6 cellular contexts compared by ENCODE assay signal in genomic region chrX:86421771-86422170, GRCh38.
"Had no signal": no experiment of that assay in that cellular context is flagged by ENCODE, and none has a peak within 500 bp of the region (broad histone marks: within the 10 kb centered on the region; RNA-seq: fewer than 3 reads in every experiment).

No MANE protein-coding gene starts in this region.

- FAIRE-seq: HepG2, HTR-8/SVneo, K562 had no signal

- H3K4me3 ChIP-seq: K562 had no signal

- H3K27ac ChIP-seq: HL-60 had no signal

- ATAC-seq: HepG2, K562 had no signal

- DNase-seq: IMR-90, KBM-7 had no signal
